ENCODE assay signal across 19 cellular contexts in genomic region chr9:20414150-20414549, GRCh38.
DNase-seq lines count a peak whose midpoint lies in the region; ATAC-seq and TF ChIP-seq lines count a peak whose summit lies in the region.
"Had no signal": no experiment of that assay in that cellular context is flagged by ENCODE, and none has a peak within 500 bp of the region (broad histone marks: within the 10 kb centered on the region; RNA-seq: fewer than 3 reads in every experiment).

No MANE protein-coding gene starts in this region.

- H3K4me3 Mint-ChIP-seq in activated T-cell treated with anti-CD3 and anti-CD28 coated beads, Interleukin-2, amount 50 U/mL, for 24 hours, result no peak overlapping the region
- H3K4me3 Mint-ChIP-seq in activated T-cell treated with anti-CD3 and anti-CD28 coated beads, Interleukin-2, amount 50 U/mL, for 4 hours, result no peak overlapping the region
- no peak overlapping the region for H3K4me3 Mint-ChIP-seq in CD4-positive, CD25-positive, alpha-beta regulatory T cell
- H3K4me3 Mint-ChIP-seq in T-cell (no peak overlapping the region), nephron progenitor cell (no peak overlapping the region)
- H3K4me3 Mint-ChIP-seq: B cell; CD4-positive, alpha-beta T cell had no signal

- H3K9me3 ChIP-seq in CD4-positive, CD25-positive, alpha-beta regulatory T cell (ENCODE audit: control insufficient read depth in 2 of 2, low read length in 2 of 2), result no peaks in the 10 kb centered on the region
- H3K9me3 ChIP-seq: BLaER1, HAP-1 had no signal

- no peak for TF ChIP-seq POLR2A in lower leg skin (IDR thresholded peaks at IDR 0.05)

- H3K27ac ChIP-seq in CD4-positive, CD25-positive, alpha-beta regulatory T cell (ENCODE audit: insufficient read depth, low read length, poor library complexity, severe bottlenecking), result no peak overlapping the region
- H3K27ac ChIP-seq: 22Rv1, BLaER1, C4-2B had no signal

- H3K27me3 ChIP-seq in CD4-positive, CD25-positive, alpha-beta regulatory T cell (ENCODE audit: control insufficient read depth, insufficient read depth, low read length), result no peaks in the 10 kb centered on the region
- H3K27me3 ChIP-seq: BLaER1 had no signal

- DNase-seq in activated T-cell treated with anti-CD3 and anti-CD28 coated beads, Interleukin-2, amount 50 U/mL, for 24 hours, result no peak
- DNase-seq in activated T-cell treated with anti-CD3 and anti-CD28 coated beads, Interleukin-2, amount 50 U/mL, for 4 hours, result no peak
- DNase-seq in CD4-positive, CD25-positive, alpha-beta regulatory T cell, result no peak
- no peak for DNase-seq in T-cell
- DNase-seq in nephron progenitor cell, result no peak
- DNase-seq in lower leg skin (ENCODE audit: low spot score in 2 of 2), result no peak
- no peak for DNase-seq in cerebellar nuclear complex (lab: John Stamatoyannopoulos, UW)
- DNase-seq in stimulated activated naive CD4-positive, alpha-beta T cell (lab: John Stamatoyannopoulos, UW), result no peak
- DNase-seq: Calu3; CD4-positive, alpha-beta T cell; COR-L47; DMS153; DND-41; GOT3 had no signal

- peaks cover 27% of the 10 kb centered on the region for H3K36me3 ChIP-seq in CD4-positive, CD25-positive, alpha-beta regulatory T cell (ENCODE audit: control insufficient read depth, insufficient read depth, low read length)
- H3K36me3 ChIP-seq: BLaER1, HAP-1 had no signal

- peaks cover under 1% of the 10 kb centered on the region for H3K4me1 ChIP-seq in CD4-positive, CD25-positive, alpha-beta regulatory T cell (ENCODE audit: control insufficient read depth, insufficient read depth, low read length, poor library complexity, severe bottlenecking)
- H3K4me1 ChIP-seq: BLaER1 had no signal

- H3K27ac Mint-ChIP-seq in activated T-cell treated with anti-CD3 and anti-CD28 coated beads, Interleukin-2, amount 50 U/mL, for 24 hours, result peak overlapping the region; percentile 29
- H3K27ac Mint-ChIP-seq in CD4-positive, CD25-positive, alpha-beta regulatory T cell, result peak overlapping the region; percentile 3 to 80 (median 13)
- H3K27ac Mint-ChIP-seq in T-cell (peak overlapping the region; percentile 41 to 66), nephron progenitor cell (peak overlapping the region; percentile 54)
- H3K27ac Mint-ChIP-seq: B cell; CD4-positive, alpha-beta T cell had no signal

- CTCF ChIA-PET in T-cell (lab: Charles Lee), result interaction anchor here in 1 of 2 donors (0.6 kb wide), 1 partner anchor 51 kb away, joined by 4 read pairs; no protein-coding TSS in a partner anchor

- intact Hi-C loops in lower leg skin (cut with DNase I; ENCODE audit: low total_unique reads), result no loop called here

- H3K27me3 Mint-ChIP-seq in activated T-cell treated with anti-CD3 and anti-CD28 coated beads, Interleukin-2, amount 50 U/mL, for 24 hours, result no peaks in the 10 kb centered on the region
- H3K27me3 Mint-ChIP-seq in activated T-cell treated with anti-CD3 and anti-CD28 coated beads, Interleukin-2, amount 50 U/mL, for 4 hours (ENCODE audit: low read depth), result no peaks in the 10 kb centered on the region
- no peaks in the 10 kb centered on the region for H3K27me3 Mint-ChIP-seq in CD4-positive, CD25-positive, alpha-beta regulatory T cell
- no peaks in the 10 kb centered on the region for H3K27me3 Mint-ChIP-seq in T-cell
- H3K27me3 Mint-ChIP-seq in nephron progenitor cell (ENCODE audit: low read depth, poor library complexity), result no peaks in the 10 kb centered on the region
- H3K27me3 Mint-ChIP-seq: B cell; CD4-positive, alpha-beta T cell had no signal

- no peak for TF ChIP-seq CTCF in nephron progenitor cell (IDR thresholded peaks at IDR 0.05)
- no peak for TF ChIP-seq CTCF in lower leg skin (IDR thresholded peaks at IDR 0.05)

- POLR2A ChIA-PET in T-cell (lab: Charles Lee), result interaction anchor here in 1 of 2 donors (0.7 kb wide), 1 partner anchor 166 kb away, joined by 3 read pairs; no protein-coding TSS in a partner anchor

- H3K9me3 Mint-ChIP-seq in activated T-cell treated with anti-CD3 and anti-CD28 coated beads, Interleukin-2, amount 50 U/mL, for 24 hours, result no peaks in the 10 kb centered on the region
- H3K9me3 Mint-ChIP-seq in activated T-cell treated with anti-CD3 and anti-CD28 coated beads, Interleukin-2, amount 50 U/mL, for 4 hours, result no peaks in the 10 kb centered on the region
- peaks cover 0 to 1% (median 0%) of the 10 kb centered on the region in 7 donors for H3K9me3 Mint-ChIP-seq in CD4-positive, CD25-positive, alpha-beta regulatory T cell
- H3K9me3 Mint-ChIP-seq in T-cell (no peaks in the 10 kb centered on the region), nephron progenitor cell (no peaks in the 10 kb centered on the region)
- H3K9me3 Mint-ChIP-seq: CD4-positive, alpha-beta T cell had no signal

- peaks cover 36% of the 10 kb centered on the region for H3K36me3 Mint-ChIP-seq in activated T-cell treated with anti-CD3 and anti-CD28 coated beads, Interleukin-2, amount 50 U/mL, for 24 hours (ENCODE audit: low read depth)
- peaks cover 23% of the 10 kb centered on the region for H3K36me3 Mint-ChIP-seq in activated T-cell treated with anti-CD3 and anti-CD28 coated beads, Interleukin-2, amount 50 U/mL, for 4 hours (ENCODE audit: insufficient read depth)
- peaks cover 32% of the 10 kb centered on the region for H3K36me3 Mint-ChIP-seq in CD4-positive, CD25-positive, alpha-beta regulatory T cell
- peaks cover 32% of the 10 kb centered on the region for H3K36me3 Mint-ChIP-seq in T-cell
- H3K36me3 Mint-ChIP-seq in nephron progenitor cell (ENCODE audit: low read depth), result peaks cover 24% of the 10 kb centered on the region

- no peak overlapping the region for H3K4me3 ChIP-seq in CD4-positive, CD25-positive, alpha-beta regulatory T cell (ENCODE audit: low read depth, low read length)
- no peak overlapping the region for H3K4me3 ChIP-seq in lower leg skin (ENCODE audit: low read depth, poor library complexity, severe bottlenecking)
- H3K4me3 ChIP-seq: BLaER1, HAP-1 had no signal

- ATAC-seq in activated T-cell treated with anti-CD3 and anti-CD28 coated beads, Interleukin-2, amount 50 U/mL, for 4 hours, result no peak
- no peak for ATAC-seq in CD4-positive, CD25-positive, alpha-beta regulatory T cell (ENCODE audit: low read depth in 2 of 2)
- no peak for ATAC-seq in T-cell (replicated peaks in 1 of 4)

- H3K4me1 Mint-ChIP-seq in activated T-cell treated with anti-CD3 and anti-CD28 coated beads, Interleukin-2, amount 50 U/mL, for 24 hours (ENCODE audit: low read depth), result peaks cover 48% of the 10 kb centered on the region
- H3K4me1 Mint-ChIP-seq in activated T-cell treated with anti-CD3 and anti-CD28 coated beads, Interleukin-2, amount 50 U/mL, for 4 hours (ENCODE audit: low read depth), result peaks cover 49% of the 10 kb centered on the region
- H3K4me1 Mint-ChIP-seq in CD4-positive, CD25-positive, alpha-beta regulatory T cell, result peaks cover 46 to 76% (median 51%) of the 10 kb centered on the region in 4 donors
- peaks cover 63 to 73% (median 73%) of the 10 kb centered on the region in 3 donors for H3K4me1 Mint-ChIP-seq in T-cell
- peaks cover 58% of the 10 kb centered on the region for H3K4me1 Mint-ChIP-seq in nephron progenitor cell
- H3K4me1 Mint-ChIP-seq: B cell had no signal
